ENCODE assay signal across 18 cellular contexts in genomic region chr10:110220383-110220782, GRCh38. TPM values are rescaled to one million over a fixed set of nuclear protein-coding genes. Genes with fewer than 3 reads are reported as not detected.
DNase-seq lines count a peak whose midpoint lies in the region; ATAC-seq, FAIRE-seq and TF ChIP-seq lines count a peak whose summit lies in the region.
"Had no signal": no experiment of that assay in that cellular context is flagged by ENCODE, and none has a peak within 500 bp of the region (broad histone marks: within the 10 kb centered on the region; RNA-seq: fewer than 3 reads in every experiment).

No MANE protein-coding gene starts in this region.

- H3K27me3 ChIP-seq in body of pancreas: no peaks in the 10 kb centered on the region
- no peaks in the 10 kb centered on the region for H3K27me3 ChIP-seq in gastrocnemius medialis
- H3K27me3 ChIP-seq: breast epithelium had no signal

- H3K4me3 Mint-ChIP-seq in T-cell: no peak overlapping the region

- H3K36me3 ChIP-seq in HEK293 (ENCODE audit: control insufficient read depth in 2 of 2, insufficient read depth in 1 of 2, low read length in 2 of 2) (no peaks in the 10 kb centered on the region), body of pancreas (replicated peaks in 1 of 2; ENCODE audit: insufficient read depth in 1 of 2, low read depth in 2 of 2) (no peaks in the 10 kb centered on the region), gastrocnemius medialis (no peaks in the 10 kb centered on the region)
- H3K36me3 ChIP-seq: breast epithelium had no signal

- in situ Hi-C loops in gastrocnemius medialis (cut with MboI; ENCODE audit: low sequenced_read_pairs in 4 of 4): loop anchor here in 1 of 4 donors (5.0 kb wide), 2 partner anchors 52 to 83 kb away; no protein-coding TSS in a partner anchor

- intact Hi-C loops in body of pancreas (cut with DNase I): loop anchor here (10.0 kb wide), 1 partner anchor 54 kb away; no protein-coding TSS in a partner anchor
- intact Hi-C loops in gastrocnemius medialis (cut with DNase I; ENCODE audit: low total_unique reads): loop anchor here (10.0 kb wide), 1 partner anchor 296 kb away; the partner anchor contains the start of gene XPNPEP1

- H3K4me3 ChIP-seq in HEK293 (ENCODE audit: low read depth, low read length) (no peak overlapping the region), body of pancreas (no peak overlapping the region), gastrocnemius medialis (no peak overlapping the region)
- H3K4me3 ChIP-seq: breast epithelium had no signal

- no peaks in the 10 kb centered on the region for H3K9me3 ChIP-seq in HEK293 (ENCODE audit: control insufficient read depth, insufficient read depth, low read depth, low read length)
- H3K9me3 ChIP-seq in body of pancreas: no peaks in the 10 kb centered on the region
- no peaks in the 10 kb centered on the region for H3K9me3 ChIP-seq in gastrocnemius medialis
- H3K9me3 ChIP-seq: breast epithelium had no signal

- POLR2A ChIA-PET in HEK293 (lab: Yijun Ruan, JAX): interaction anchor here (5.3 kb wide), 1 partner anchor 10 kb away, joined by 75 read pairs; no protein-coding TSS in a partner anchor
- POLR2A ChIA-PET in T-cell (lab: Charles Lee): interaction anchor here in 1 of 2 donors (0.7 to 1.3 kb wide), 2 partner anchors 10 to 81 kb away, joined by 3 to 5 read pairs; no protein-coding TSS in a partner anchor

- peak; percentile 38 for ATAC-seq in body of pancreas
- no peak for ATAC-seq in gastrocnemius medialis
- ATAC-seq in T-cell (replicated peaks in 1 of 4): no peak
- ATAC-seq: naive thymus-derived CD8-positive, alpha-beta T cell had no signal

- peak overlapping the region in 1 of 2 donors; percentile 16 for H3K27ac Mint-ChIP-seq in T-cell

- H3K27me3 Mint-ChIP-seq in T-cell: no peaks in the 10 kb centered on the region

- WGBS in body of pancreas, 2 donors: 36 to 48% methylated on average over 2 of the region's 2 CpGs

- H3K9me3 Mint-ChIP-seq in T-cell: no peaks in the 10 kb centered on the region
- H3K9me3 Mint-ChIP-seq: naive thymus-derived CD8-positive, alpha-beta T cell had no signal

- H3K4me1 Mint-ChIP-seq in T-cell: peaks cover 41 to 66% (median 47%) of the 10 kb centered on the region in 3 donors

- TF ChIP-seq POLR2A in body of pancreas (IDR thresholded peaks at IDR 0.05) (no peak), gastrocnemius medialis (IDR thresholded peaks at IDR 0.05) (no peak)

- H3K27ac ChIP-seq in HEK293 (ENCODE audit: extremely low read depth, low read depth, low read length) (no peak overlapping the region), body of pancreas (peak overlapping the region; percentile 22 to 58 (median 43)), gastrocnemius medialis (peak overlapping the region; percentile 39 to 87 (median 81))

- FAIRE-seq in GM19239 (lab: Jason Lieb, UNC): no peak
- FAIRE-seq: D721Med, H54 had no signal

- TF ChIP-seq CTCF in HEK293 (tag by site-specific recombination; IDR thresholded peaks at IDR 0.05) (no peak), body of pancreas (IDR thresholded peaks at IDR 0.05) (no peak), gastrocnemius medialis (IDR thresholded peaks at IDR 0.05 in 4 of 5, conservative IDR thresholded peaks at IDR 0.05 in 1 of 5) (no peak)

- H3K4me1 ChIP-seq in HEK293 (ENCODE audit: control insufficient read depth, insufficient read depth, low read length) (peaks cover 14% of the 10 kb centered on the region), body of pancreas (peaks cover 57% of the 10 kb centered on the region), gastrocnemius medialis (peaks cover 9 to 37% of the 10 kb centered on the region in 2 donors)
- H3K4me1 ChIP-seq: breast epithelium had no signal

- H3K36me3 Mint-ChIP-seq in T-cell: no peaks in the 10 kb centered on the region
- H3K36me3 Mint-ChIP-seq: naive thymus-derived CD8-positive, alpha-beta T cell had no signal

- CTCF ChIA-PET in HEK293 (lab: Yijun Ruan, JAX) (interaction anchor here (1.2 to 5.1 kb wide), 5 partner anchors 12 to 116 kb away, joined by 3 to 70 read pairs (median 7); partner anchors contain the start of gene MXI1), T-cell (lab: Charles Lee) (interaction anchor here (0.6 to 8.4 kb wide), 8 partner anchors 11 to 82 kb away, joined by 3 to 94 read pairs (median 7); partner anchors contain the start of gene MXI1 (in 1 of the 2))

- DNase-seq in body of pancreas (peak; percentile 44 to 64 (median 56)), hypothalamus (lab: John Stamatoyannopoulos, UW) (peak in 34 of 51 donors; percentile 15 to 78 (median 44)), gastrocnemius medialis (no peak), T-cell (no peak), GM19239 (ENCODE audit: insufficient read length, low spot score) (no peak), DMS79 treated with DMSO at 0.1 percent for 48 hours (lab: John Stamatoyannopoulos, UW) (no peak), SIG-M5 treated with dmso at 0.1 percent for 504 hours (lab: John Stamatoyannopoulos, UW; ENCODE audit: unreplicated experiment) (no peak)
- DNase-seq: activated CD4-positive, alpha-beta T cell treated with anti-CD3 and anti-CD28 coated beads for 1 hour; activated CD8-positive, alpha-beta memory T cell treated with anti-CD3 and anti-CD28 coated beads, Interleukin-2, amount 50 U/mL, for 48 hours; activated naive CD4-positive, alpha-beta T cell; naive thymus-derived CD8-positive, alpha-beta T cell; NCI-H1694 treated with DMSO at 0.1 percent for 48 hours; NCI-H446; SHP77 treated with DMSO at 0.1 percent for 48 hours had no signal

TF ChIP-seq in HEK293, 187 proteins besides CTCF, POLR2A, EP300 and RAD21:
- TF ChIP-seq ZNF202 (tag by site-specific recombination; IDR thresholded peaks at IDR 0.05; ENCODE audit: borderline replicate concordance) (no peak), AEBP2 (tag by site-specific recombination; IDR thresholded peaks at IDR 0.05; ENCODE audit: borderline replicate concordance) (no peak), ZBTB8A (tag by site-specific recombination; IDR thresholded peaks at IDR 0.05) (no peak), ZNF664 (tag by site-specific recombination; IDR thresholded peaks at IDR 0.05) (no peak), ELK4 (IDR thresholded peaks at IDR 0.05; ENCODE audit: borderline replicate concordance, low read depth, low read length) (no peak), ZNF341 (tag by site-specific recombination; IDR thresholded peaks at IDR 0.05; ENCODE audit: low read depth) (0 out of 2 replicates have a peak, but pooled peaks have one; percentile 4)

RNA-seq across cellular contexts. Expression of gene MXI1, which starts 13.0 kb away (rescaled TPM):
- total RNA-seq in body of pancreas (10 to 100 TPM; 14.8 to 24.1 TPM), gastrocnemius medialis (10 to 100 TPM; 35.9 to 67.8 (median 53.9) TPM), T-cell (10 to 100 TPM; 40.2 to 54.1 (median 44.4) TPM)

Comparison
In these comparisons a context has a peak if more than half of its experiments do, and no peak if none do; other contexts are left out.
1. DNase-seq: peak in body of pancreas (4 of 4) and hypothalamus (34 of 51); none in gastrocnemius medialis (0 of 2), T-cell (0 of 34), GM19239 (single experiment), DMS79 treated with DMSO at 0.1 percent for 48 hours (single experiment) and SIG-M5 treated with dmso at 0.1 percent for 504 hours (single experiment).